ENCODE assay signal across 8 cellular contexts in genomic region chr2:46299365-46300263, GRCh38. TPM values are rescaled to one million over a fixed set of nuclear protein-coding genes. Genes with fewer than 3 reads are reported as not detected.
DNase-seq lines count a peak whose midpoint lies in the region; ATAC-seq and TF ChIP-seq lines count a peak whose summit lies in the region.

No MANE protein-coding gene starts in this region.

- TF ChIP-seq POLR2A in Peyer's patch (IDR thresholded peaks at IDR 0.05) = peak in 1 of 2 donors; percentile 31

- H3K4me1 Mint-ChIP-seq in activated T-cell treated with anti-CD3 and anti-CD28 coated beads, Interleukin-2, amount 50 U/mL, for 4 hours (ENCODE audit: low read depth) = peaks cover 38% of the 10 kb centered on the region
- peaks cover 22 to 31% of the 10 kb centered on the region in 2 donors for H3K4me1 Mint-ChIP-seq in stimulated activated naive B cell treated with anti-CD40 and anti-IgM and Interleukin-4, amounts not matched to agents 10 μg/mL and 1 μg/mL and 100 μg/mL, for 72 hours

- H3K27me3 Mint-ChIP-seq in activated T-cell treated with anti-CD3 and anti-CD28 coated beads, Interleukin-2, amount 50 U/mL, for 4 hours (ENCODE audit: low read depth) = peaks cover 62% of the 10 kb centered on the region
- H3K27me3 Mint-ChIP-seq in stimulated activated naive B cell treated with anti-CD40 and anti-IgM and Interleukin-4, amounts not matched to agents 10 μg/mL and 1 μg/mL and 100 μg/mL, for 72 hours = peaks cover 69 to 74% of the 10 kb centered on the region in 2 donors

- ATAC-seq in activated T-cell treated with anti-CD3 and anti-CD28 coated beads, Interleukin-2, amount 50 U/mL, for 4 hours = no peak
- no peak for ATAC-seq in stimulated activated naive B cell treated with anti-CD40 and anti-IgM and Interleukin-4, amounts not matched to agents 10 μg/mL and 1 μg/mL and 100 μg/mL, for 72 hours (replicated peaks)
- ATAC-seq in GM18502 (IDR thresholded peaks at IDR 0.05; ENCODE audit: poor library complexity, unreplicated experiment) = no peak

- H3K4me3 Mint-ChIP-seq in activated T-cell treated with anti-CD3 and anti-CD28 coated beads, Interleukin-2, amount 50 U/mL, for 4 hours = peak overlapping the region; percentile 84
- peak overlapping the region; percentile 85 to 90 for H3K4me3 Mint-ChIP-seq in stimulated activated naive B cell treated with anti-CD40 and anti-IgM and Interleukin-4, amounts not matched to agents 10 μg/mL and 1 μg/mL and 100 μg/mL, for 72 hours

- no peak overlapping the region for H3K27ac Mint-ChIP-seq in stimulated activated naive B cell treated with anti-CD40 and anti-IgM and Interleukin-4, amounts not matched to agents 10 μg/mL and 1 μg/mL and 100 μg/mL, for 72 hours

- peaks cover 0 to 40% (median 9%) of the 10 kb centered on the region in 4 donors for H3K4me1 ChIP-seq in Peyer's patch

- peak overlapping the region; percentile 60 to 73 (median 70) for H3K4me3 ChIP-seq in Peyer's patch
- peak overlapping the region; percentile 74 for H3K4me3 ChIP-seq in coronary artery

- no peaks in the 10 kb centered on the region for H3K27me3 ChIP-seq in Peyer's patch

- no peak for DNase-seq in activated T-cell treated with anti-CD3 and anti-CD28 coated beads, Interleukin-2, amount 50 U/mL, for 4 hours
- DNase-seq in activated T-cell treated with anti-CD3 and anti-CD28 coated beads, Interleukin-2, amount 50 U/mL, for 1 hour = no peak
- DNase-seq in Peyer's patch = peak in 2 of 3 donors; percentile 70 to 82
- DNase-seq in coronary artery (ENCODE audit: low spot score) = peak; percentile 86
- peak; percentile 76 for DNase-seq in left kidney (ENCODE audit: low read depth, low spot score)
- DNase-seq in stimulated activated naive B cell treated with anti-CD40 and anti-IgM and Interleukin-4, amounts not matched to agents 10 μg/mL and 1 μg/mL and 100 μg/mL, for 72 hours = no peak
- no peak for DNase-seq in NCI-H187 (lab: John Stamatoyannopoulos, UW)

- H3K9me3 ChIP-seq in Peyer's patch = peaks cover 0 to 7% (median 0%) of the 10 kb centered on the region in 4 donors

- no peaks in the 10 kb centered on the region for H3K36me3 ChIP-seq in Peyer's patch

- no peaks in the 10 kb centered on the region for H3K9me3 Mint-ChIP-seq in activated T-cell treated with anti-CD3 and anti-CD28 coated beads, Interleukin-2, amount 50 U/mL, for 4 hours
- no peaks in the 10 kb centered on the region for H3K9me3 Mint-ChIP-seq in stimulated activated naive B cell treated with anti-CD40 and anti-IgM and Interleukin-4, amounts not matched to agents 10 μg/mL and 1 μg/mL and 100 μg/mL, for 72 hours

- no peaks in the 10 kb centered on the region for H3K36me3 Mint-ChIP-seq in activated T-cell treated with anti-CD3 and anti-CD28 coated beads, Interleukin-2, amount 50 U/mL, for 4 hours (ENCODE audit: insufficient read depth)
- no peaks in the 10 kb centered on the region for H3K36me3 Mint-ChIP-seq in stimulated activated naive B cell treated with anti-CD40 and anti-IgM and Interleukin-4, amounts not matched to agents 10 μg/mL and 1 μg/mL and 100 μg/mL, for 72 hours

- peak overlapping the region; percentile 77 to 94 (median 89) for H3K27ac ChIP-seq in Peyer's patch
- H3K27ac ChIP-seq in coronary artery = peak overlapping the region; percentile 88 to 99

- TF ChIP-seq CTCF in Peyer's patch (IDR thresholded peaks at IDR 0.05) = no peak
- no peak for TF ChIP-seq CTCF in coronary artery (IDR thresholded peaks at IDR 0.05)

RNA-seq across cellular contexts. Expression of gene EPAS1, which starts 2.4 kb away (rescaled TPM):
- total RNA-seq in activated T-cell treated with anti-CD3 and anti-CD28 coated beads, Interleukin-2, amount 50 U/mL, for 4 hours = 10 to 100 TPM in 1 of 3 donors, 1 to 10 TPM in 2; 7.0 to 15.5 (median 7.0) TPM
- 100 to 1,000 TPM; 114 to 240 (median 196) TPM for total RNA-seq in Peyer's patch

Comparison
In these comparisons a context has a peak if more than half of its experiments do, and no peak if none do; other contexts are left out.
1. DNase-seq: peak in Peyer's patch (2 of 3), coronary artery (single experiment) and left kidney (single experiment); none in activated T-cell treated with anti-CD3 and anti-CD28 coated beads, Interleukin-2, amount 50 U/mL, for 4 hours (single experiment), activated T-cell treated with anti-CD3 and anti-CD28 coated beads, Interleukin-2, amount 50 U/mL, for 1 hour (single experiment), stimulated activated naive B cell treated with anti-CD40 and anti-IgM and Interleukin-4, amounts not matched to agents 10 μg/mL and 1 μg/mL and 100 μg/mL, for 72 hours (single experiment) and NCI-H187 (0 of 2).
2. RNA of gene EPAS1, which starts 2.4 kb away (total RNA-seq): 114 to 240 TPM in Peyer's patch; 7.0 to 15.5 TPM in activated T-cell treated with anti-CD3 and anti-CD28 coated beads, Interleukin-2, amount 50 U/mL, for 4 hours; every median in the first group is over 4 times any median in the second.